Comparison of ENCODE assay signal across 1 cellular context in the genomic region with DNA sequence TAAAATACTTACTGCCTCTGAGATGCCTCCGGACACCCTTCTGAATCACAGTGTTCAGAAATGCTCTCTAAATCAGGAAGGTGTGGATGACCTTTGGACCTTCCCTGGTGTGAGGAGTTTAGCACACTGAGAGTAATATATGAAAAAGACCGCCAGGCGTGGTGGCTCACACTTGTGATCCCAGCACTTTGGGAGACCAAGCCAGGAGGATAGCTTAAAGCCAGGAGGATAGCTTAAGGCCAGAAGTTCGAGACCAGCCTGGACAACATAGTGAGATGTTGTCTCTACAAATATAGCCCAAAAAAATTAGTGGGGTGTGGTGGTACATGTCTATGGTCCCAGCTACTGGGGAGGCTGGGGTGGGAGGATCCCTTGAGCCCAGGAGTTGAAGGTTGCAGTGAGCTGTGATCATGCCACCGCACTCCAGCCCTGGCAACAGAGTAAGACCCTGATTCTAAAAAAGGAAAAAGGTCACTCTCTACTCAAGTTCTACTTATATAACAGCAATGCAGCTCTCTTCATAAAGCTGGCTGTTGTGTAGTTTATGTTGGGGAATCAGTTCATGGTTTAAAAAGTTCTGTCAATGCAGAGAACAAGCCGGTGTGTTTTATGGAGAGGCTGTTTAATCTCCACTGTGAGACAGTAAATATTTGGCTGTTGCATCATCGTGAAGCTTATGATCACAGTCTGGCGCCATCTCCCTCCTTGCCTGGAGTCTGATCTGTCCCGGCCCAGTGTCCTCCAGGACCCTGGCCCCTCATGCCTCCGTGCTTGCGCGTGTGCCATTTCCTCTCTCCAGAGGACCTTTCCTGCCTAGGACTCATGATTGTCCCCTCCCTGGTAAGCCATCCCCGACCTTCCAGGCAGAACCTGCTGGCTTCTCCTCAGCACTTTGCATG.
A peak's percentile ranks its signal among the peaks of the same experiment; 100 is the strongest.
TF ChIP-seq lines count a peak whose summit lies in the region.

No MANE protein-coding gene starts in this region.

TF ChIP-seq in HepG2, 621 proteins besides CTCF, POLR2A, EP300 and RAD21 (continued from another document and continues in another):
- TF ChIP-seq, protein P1, sequence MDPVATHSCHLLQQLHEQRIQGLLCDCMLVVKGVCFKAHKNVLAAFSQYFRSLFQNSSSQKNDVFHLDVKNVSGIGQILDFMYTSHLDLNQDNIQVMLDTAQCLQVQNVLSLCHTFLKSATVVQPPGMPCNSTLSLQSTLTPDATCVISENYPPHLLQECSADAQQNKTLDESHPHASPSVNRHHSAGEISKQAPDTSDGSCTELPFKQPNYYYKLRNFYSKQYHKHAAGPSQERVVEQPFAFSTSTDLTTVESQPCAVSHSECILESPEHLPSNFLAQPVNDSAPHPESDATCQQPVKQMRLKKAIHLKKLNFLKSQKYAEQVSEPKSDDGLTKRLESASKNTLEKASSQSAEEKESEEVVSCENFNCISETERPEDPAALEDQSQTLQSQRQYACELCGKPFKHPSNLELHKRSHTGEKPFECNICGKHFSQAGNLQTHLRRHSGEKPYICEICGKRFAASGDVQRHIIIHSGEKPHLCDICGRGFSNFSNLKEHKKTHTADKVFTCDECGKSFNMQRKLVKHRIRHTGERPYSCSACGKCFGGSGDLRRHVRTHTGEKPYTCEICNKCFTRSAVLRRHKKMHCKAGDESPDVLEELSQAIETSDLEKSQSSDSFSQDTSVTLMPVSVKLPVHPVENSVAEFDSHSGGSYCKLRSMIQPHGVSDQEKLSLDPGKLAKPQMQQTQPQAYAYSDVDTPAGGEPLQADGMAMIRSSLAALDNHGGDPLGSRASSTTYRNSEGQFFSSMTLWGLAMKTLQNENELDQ (CRISPR knock-in tag; IDR thresholded peaks at IDR 0.05; ENCODE audit: borderline replicate concordance), result no peak
- TF ChIP-seq MTA1 (CRISPR knock-in tag; IDR thresholded peaks at IDR 0.05; ENCODE audit: borderline replicate concordance) (peak; percentile 96), ZBTB3 (CRISPR knock-in tag; IDR thresholded peaks at IDR 0.05; ENCODE audit: borderline replicate concordance, low read depth) (no peak), SPEN (CRISPR knock-in tag; IDR thresholded peaks at IDR 0.05; ENCODE audit: low read depth) (peak; percentile 83), HOXA5 (CRISPR knock-in tag; IDR thresholded peaks at IDR 0.05) (no peak), DR1 (CRISPR knock-in tag; IDR thresholded peaks at IDR 0.05) (no peak), ZNF878 (CRISPR knock-in tag; IDR thresholded peaks at IDR 0.05) (peak; percentile 39; the same call in 1 of the 2 replicates), ZNF274 (CRISPR knock-in tag; IDR thresholded peaks at IDR 0.05) (no peak), GTF3A (CRISPR knock-in tag; conservative IDR thresholded peaks at IDR 0.05) (no peak), BRCA1 (CRISPR knock-in tag; IDR thresholded peaks at IDR 0.05) (no peak), KLF16 (CRISPR knock-in tag; IDR thresholded peaks at IDR 0.05) (no peak; a peak in 1 of 4 replicates), ZNF317 (CRISPR knock-in tag; IDR thresholded peaks at IDR 0.05) (peak; percentile 71), GABPA (IDR thresholded peaks at IDR 0.05; ENCODE audit: low read depth, low read length) (no peak), GABPA (CRISPR knock-in tag; IDR thresholded peaks at IDR 0.05; ENCODE audit: low read depth) (0 out of 2 replicates have a peak, but pooled peaks have one; percentile 46), RBM22 (optimal IDR thresholded peaks at IDR 0.05; ENCODE audit: low read length) (no peak), POGZ (CRISPR knock-in tag; IDR thresholded peaks at IDR 0.05) (peak; percentile 79), HOXD1 (CRISPR knock-in tag; IDR thresholded peaks at IDR 0.05) (peak; percentile 89), PAX8 (CRISPR knock-in tag; IDR thresholded peaks at IDR 0.05; ENCODE audit: borderline replicate concordance) (no peak), PRMT3 (CRISPR knock-in tag; IDR thresholded peaks at IDR 0.05; ENCODE audit: borderline replicate concordance, low read depth) (no peak), ZMAT3 (CRISPR knock-in tag; conservative IDR thresholded peaks at IDR 0.05) (peak; percentile 60; the same call in 1 of the 2 replicates), KDM6A (CRISPR knock-in tag; IDR thresholded peaks at IDR 0.05; ENCODE audit: low read depth) (peak; percentile 36), NR2F6 (IDR thresholded peaks at IDR 0.05) (peak; percentile 89), NR2F6 (CRISPR knock-in tag; IDR thresholded peaks at IDR 0.05) (peak; percentile 84; the same call in 1 of the 2 replicates), ZBTB7B (CRISPR knock-in tag; IDR thresholded peaks at IDR 0.05) (peak; percentile 68; the same call in 1 of the 2 replicates), ZNF816 (CRISPR knock-in tag; IDR thresholded peaks at IDR 0.05; ENCODE audit: borderline replicate concordance) (peak; percentile 42; the same call in 1 of the 2 replicates), NFKBIZ (CRISPR knock-in tag; IDR thresholded peaks at IDR 0.05) (peak; percentile 56; the same call in 1 of the 2 replicates), ZFAT (CRISPR knock-in tag; conservative IDR thresholded peaks at IDR 0.05) (no peak), MYC (CRISPR knock-in tag; IDR thresholded peaks at IDR 0.05; ENCODE audit: borderline replicate concordance) (peak; percentile 70; the same call in 1 of the 2 replicates)
- TF ChIP-seq, protein P2, sequence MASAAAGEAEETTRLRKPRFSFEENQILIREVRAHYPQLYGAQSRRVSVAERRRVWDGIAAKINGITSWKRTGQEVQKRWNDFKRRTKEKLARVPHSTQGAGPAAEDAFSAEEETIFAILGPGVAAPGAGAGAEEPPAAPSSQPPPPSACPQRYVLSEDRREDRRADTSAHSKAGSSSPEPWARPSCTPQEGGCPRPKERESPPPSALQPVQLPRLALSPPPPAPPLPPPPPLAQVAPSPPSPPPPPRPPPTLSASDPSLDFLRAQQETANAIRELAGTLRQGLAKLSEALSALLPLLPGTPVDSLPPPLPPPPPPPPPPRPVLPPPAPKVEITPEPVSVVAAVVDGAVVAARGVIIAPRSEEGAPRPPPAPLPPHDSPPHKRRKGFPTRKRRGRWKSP (CRISPR knock-in tag; IDR thresholded peaks at IDR 0.05), result peak; percentile 50; the same call in 1 of the 2 replicates
- TF ChIP-seq, protein P3, sequence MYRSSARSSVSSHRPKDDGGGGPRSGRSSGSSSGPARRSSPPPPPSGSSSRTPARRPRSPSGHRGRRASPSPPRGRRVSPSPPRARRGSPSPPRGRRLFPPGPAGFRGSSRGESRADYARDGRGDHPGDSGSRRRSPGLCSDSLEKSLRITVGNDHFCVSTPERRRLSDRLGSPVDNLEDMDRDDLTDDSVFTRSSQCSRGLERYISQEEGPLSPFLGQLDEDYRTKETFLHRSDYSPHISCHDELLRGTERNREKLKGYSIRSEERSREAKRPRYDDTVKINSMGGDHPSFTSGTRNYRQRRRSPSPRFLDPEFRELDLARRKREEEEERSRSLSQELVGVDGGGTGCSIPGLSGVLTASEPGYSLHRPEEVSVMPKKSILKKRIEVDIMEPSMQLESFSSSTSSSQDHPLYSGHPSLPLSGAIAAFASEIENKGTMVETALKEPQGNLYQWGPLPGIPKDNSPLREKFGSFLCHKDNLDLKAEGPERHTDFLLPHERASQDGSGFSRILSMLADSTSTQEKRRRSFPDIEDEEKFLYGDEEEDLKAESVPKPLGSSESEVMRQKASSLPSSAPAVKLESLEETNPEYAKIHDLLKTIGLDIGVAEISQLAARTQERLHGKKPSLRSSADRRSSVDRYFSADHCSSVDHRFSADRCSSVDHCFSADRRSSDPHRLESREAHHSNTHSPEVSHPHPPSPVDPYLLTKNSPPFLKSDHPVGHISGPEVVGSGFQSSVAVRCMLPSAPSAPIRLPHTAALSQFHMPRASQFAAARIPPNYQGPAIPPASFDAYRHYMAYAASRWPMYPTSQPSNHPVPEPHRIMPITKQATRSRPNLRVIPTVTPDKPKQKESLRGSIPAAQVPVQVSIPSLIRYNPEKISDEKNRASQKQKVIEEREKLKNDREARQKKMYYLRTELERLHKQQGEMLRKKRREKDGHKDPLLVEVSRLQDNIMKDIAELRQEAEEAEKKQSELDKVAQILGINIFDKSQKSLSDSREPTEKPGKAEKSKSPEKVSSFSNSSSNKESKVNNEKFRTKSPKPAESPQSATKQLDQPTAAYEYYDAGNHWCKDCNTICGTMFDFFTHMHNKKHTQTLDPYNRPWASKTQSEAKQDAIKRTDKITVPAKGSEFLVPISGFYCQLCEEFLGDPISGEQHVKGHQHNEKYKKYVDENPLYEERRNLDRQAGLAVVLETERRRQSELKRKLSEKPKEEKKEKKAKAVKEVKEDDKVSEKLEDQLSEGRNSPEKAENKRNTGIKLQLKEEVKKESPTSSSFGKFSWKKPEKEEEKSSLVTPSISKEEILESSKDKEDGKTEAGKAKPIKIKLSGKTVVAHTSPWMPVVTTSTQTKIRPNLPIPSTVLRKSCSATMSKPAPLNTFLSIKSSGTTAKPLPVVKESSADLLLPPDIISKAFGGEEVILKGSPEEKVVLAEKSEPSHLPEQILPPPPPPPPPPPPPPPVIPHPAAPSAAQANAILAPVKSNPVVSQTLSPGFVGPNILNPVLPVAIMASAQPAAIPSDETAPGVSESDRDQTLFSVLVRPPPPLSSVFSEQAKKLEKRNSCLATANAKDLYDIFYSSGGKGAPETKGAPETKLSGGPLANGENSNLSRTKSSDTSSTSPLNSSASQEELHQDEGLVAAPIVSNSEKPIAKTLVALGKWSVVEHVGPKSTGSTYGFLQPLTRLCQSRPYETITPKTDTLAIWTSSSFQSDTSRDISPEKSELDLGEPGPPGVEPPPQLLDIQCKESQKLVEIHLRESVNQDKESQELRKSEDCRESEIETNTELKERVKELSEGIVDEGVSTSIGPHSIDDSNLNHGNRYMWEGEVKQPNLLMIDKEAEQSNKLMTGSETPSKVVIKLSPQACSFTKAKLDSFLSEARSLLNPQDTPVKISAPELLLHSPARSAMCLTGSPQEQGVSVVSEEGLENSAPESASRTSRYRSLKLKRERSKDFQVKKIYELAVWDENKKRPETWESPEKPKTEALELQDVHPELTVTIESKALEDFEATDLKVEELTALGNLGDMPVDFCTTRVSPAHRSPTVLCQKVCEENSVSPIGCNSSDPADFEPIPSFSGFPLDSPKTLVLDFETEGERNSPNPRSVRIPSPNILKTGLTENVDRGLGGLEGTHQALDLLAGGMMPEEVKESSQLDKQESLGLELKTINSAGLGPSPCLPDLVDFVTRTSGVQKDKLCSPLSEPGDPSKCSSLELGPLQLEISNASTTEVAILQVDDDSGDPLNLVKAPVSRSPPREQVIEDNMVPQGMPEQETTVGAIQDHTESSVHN (CRISPR knock-in tag; IDR thresholded peaks at IDR 0.05), result no peak; the same call in 1 of the 2 replicates
- TF ChIP-seq, protein P4, sequence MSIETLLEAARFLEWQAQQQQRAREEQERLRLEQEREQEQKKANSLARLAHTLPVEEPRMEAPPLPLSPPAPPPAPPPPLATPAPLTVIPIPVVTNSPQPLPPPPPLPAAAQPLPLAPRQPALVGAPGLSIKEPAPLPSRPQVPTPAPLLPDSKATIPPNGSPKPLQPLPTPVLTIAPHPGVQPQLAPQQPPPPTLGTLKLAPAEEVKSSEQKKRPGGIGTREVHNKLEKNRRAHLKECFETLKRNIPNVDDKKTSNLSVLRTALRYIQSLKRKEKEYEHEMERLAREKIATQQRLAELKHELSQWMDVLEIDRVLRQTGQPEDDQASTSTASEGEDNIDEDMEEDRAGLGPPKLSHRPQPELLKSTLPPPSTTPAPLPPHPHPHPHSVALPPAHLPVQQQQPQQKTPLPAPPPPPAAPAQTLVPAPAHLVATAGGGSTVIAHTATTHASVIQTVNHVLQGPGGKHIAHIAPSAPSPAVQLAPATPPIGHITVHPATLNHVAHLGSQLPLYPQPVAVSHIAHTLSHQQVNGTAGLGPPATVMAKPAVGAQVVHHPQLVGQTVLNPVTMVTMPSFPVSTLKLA (IDR thresholded peaks at IDR 0.05), result no peak
- TF ChIP-seq, protein P5, sequence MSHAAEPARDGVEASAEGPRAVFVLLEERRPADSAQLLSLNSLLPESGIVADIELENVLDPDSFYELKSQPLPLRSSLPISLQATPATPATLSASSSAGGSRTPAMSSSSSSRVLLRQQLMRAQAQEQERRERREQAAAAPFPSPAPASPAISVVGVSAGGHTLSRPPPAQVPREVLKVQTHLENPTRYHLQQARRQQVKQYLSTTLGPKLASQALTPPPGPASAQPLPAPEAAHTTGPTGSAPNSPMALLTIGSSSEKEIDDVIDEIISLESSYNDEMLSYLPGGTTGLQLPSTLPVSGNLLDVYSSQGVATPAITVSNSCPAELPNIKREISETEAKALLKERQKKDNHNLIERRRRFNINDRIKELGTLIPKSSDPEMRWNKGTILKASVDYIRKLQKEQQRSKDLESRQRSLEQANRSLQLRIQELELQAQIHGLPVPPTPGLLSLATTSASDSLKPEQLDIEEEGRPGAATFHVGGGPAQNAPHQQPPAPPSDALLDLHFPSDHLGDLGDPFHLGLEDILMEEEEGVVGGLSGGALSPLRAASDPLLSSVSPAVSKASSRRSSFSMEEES (CRISPR knock-in tag; IDR thresholded peaks at IDR 0.05), result peak; percentile 94
- TF ChIP-seq, protein P6, sequence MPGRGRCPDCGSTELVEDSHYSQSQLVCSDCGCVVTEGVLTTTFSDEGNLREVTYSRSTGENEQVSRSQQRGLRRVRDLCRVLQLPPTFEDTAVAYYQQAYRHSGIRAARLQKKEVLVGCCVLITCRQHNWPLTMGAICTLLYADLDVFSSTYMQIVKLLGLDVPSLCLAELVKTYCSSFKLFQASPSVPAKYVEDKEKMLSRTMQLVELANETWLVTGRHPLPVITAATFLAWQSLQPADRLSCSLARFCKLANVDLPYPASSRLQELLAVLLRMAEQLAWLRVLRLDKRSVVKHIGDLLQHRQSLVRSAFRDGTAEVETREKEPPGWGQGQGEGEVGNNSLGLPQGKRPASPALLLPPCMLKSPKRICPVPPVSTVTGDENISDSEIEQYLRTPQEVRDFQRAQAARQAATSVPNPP (CRISPR knock-in tag; IDR thresholded peaks at IDR 0.05), result no peak
- TF ChIP-seq, protein P7, sequence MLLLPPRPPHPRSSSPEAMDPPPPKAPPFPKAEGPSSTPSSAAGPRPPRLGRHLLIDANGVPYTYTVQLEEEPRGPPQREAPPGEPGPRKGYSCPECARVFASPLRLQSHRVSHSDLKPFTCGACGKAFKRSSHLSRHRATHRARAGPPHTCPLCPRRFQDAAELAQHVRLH (CRISPR knock-in tag; IDR thresholded peaks at IDR 0.05; ENCODE audit: borderline replicate concordance, low read depth), result 0 out of 2 replicates have a peak, but pooled peaks have one; percentile 52
- TF ChIP-seq, protein P8, sequence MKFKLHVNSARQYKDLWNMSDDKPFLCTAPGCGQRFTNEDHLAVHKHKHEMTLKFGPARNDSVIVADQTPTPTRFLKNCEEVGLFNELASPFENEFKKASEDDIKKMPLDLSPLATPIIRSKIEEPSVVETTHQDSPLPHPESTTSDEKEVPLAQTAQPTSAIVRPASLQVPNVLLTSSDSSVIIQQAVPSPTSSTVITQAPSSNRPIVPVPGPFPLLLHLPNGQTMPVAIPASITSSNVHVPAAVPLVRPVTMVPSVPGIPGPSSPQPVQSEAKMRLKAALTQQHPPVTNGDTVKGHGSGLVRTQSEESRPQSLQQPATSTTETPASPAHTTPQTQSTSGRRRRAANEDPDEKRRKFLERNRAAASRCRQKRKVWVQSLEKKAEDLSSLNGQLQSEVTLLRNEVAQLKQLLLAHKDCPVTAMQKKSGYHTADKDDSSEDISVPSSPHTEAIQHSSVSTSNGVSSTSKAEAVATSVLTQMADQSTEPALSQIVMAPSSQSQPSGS (CRISPR knock-in tag; IDR thresholded peaks at IDR 0.05), result peak; percentile 92
- TF ChIP-seq, protein P9, sequence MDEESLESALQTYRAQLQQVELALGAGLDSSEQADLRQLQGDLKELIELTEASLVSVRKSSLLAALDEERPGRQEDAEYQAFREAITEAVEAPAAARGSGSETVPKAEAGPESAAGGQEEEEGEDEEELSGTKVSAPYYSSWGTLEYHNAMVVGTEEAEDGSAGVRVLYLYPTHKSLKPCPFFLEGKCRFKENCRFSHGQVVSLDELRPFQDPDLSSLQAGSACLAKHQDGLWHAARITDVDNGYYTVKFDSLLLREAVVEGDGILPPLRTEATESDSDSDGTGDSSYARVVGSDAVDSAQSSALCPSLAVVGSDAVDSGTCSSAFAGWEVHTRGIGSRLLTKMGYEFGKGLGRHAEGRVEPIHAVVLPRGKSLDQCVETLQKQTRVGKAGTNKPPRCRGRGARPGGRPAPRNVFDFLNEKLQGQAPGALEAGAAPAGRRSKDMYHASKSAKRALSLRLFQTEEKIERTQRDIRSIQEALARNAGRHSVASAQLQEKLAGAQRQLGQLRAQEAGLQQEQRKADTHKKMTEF (CRISPR knock-in tag; IDR thresholded peaks at IDR 0.05), result peak; percentile 93
